Comparison of ENCODE assay signal across 22 cellular contexts in genomic region chr9:72614057-72614456, GRCh38.
"Had no signal": no experiment of that assay in that cellular context is flagged by ENCODE, and none has a peak within 500 bp of the region (broad histone marks: within the 10 kb centered on the region; RNA-seq: fewer than 3 reads in every experiment).

No MANE protein-coding gene starts in this region.

- H3K27ac ChIP-seq: adrenal gland, KMS-11 had no signal

- DNase-seq: activated CD4-positive, alpha-beta T cell treated with anti-CD3 and anti-CD28 coated beads for 48 hours; activated CD4-positive, alpha-beta T cell treated with anti-CD3 and anti-CD28 coated beads, Interleukin-2, amount 50 U/mL, for 4 hours; activated CD4-positive, CD25-positive, alpha-beta regulatory T cell treated with anti-CD3 and anti-CD28 coated beads, Interleukin-2, amount 50 U/mL, for 72 hours; activated CD8-positive, alpha-beta memory T cell treated with anti-CD3 and anti-CD28 coated beads, Interleukin-2, amount 50 U/mL, for 48 hours; activated CD8-positive, alpha-beta T cell treated with anti-CD3 and anti-CD28 coated beads, Interleukin-2, amount 10 ng/mL, durations not matched to agents 7 days and 5 days; activated naive CD4-positive, alpha-beta T cell treated with anti-CD3 and anti-CD28 coated beads, Interleukin-2, amount 50 U/mL, for 16 hours; activated naive CD8-positive, alpha-beta T cell treated with anti-CD3 and anti-CD28 coated beads, Interleukin-2, amount 10 ng/mL, durations not matched to agents 7 days and 5 days; activated T-cell treated with anti-CD3 and anti-CD28 coated beads, Interleukin-2, amount 50 U/mL, for 1 hour; adrenal gland; anterior cingulate cortex; MV-4-11; NCI-H1092 treated with DMSO at 0.1 percent for 48 hours; NCI-H1417 treated with DMSO at 0.1 percent for 48 hours; NCI-H1694; NCI-H2029; NCI-H446; NCI-H524; SIG-M5; T-helper 17 cell; T-helper 9 cell had no signal

- H3K9ac ChIP-seq: KMS-11 had no signal

- H3K9me3 ChIP-seq: adrenal gland had no signal

- H3K4me2 ChIP-seq: KMS-11 had no signal

- H3K4me3 ChIP-seq: adrenal gland had no signal

- H3K36me3 ChIP-seq: adrenal gland had no signal

- ATAC-seq: activated CD8-positive, alpha-beta T cell treated with anti-CD3 and anti-CD28 coated beads, Interleukin-2, amount 10 ng/mL, durations not matched to agents 7 days and 5 days; T-helper 17 cell; WTC11 had no signal

- H3K27me3 ChIP-seq: adrenal gland had no signal

- H3K4me1 ChIP-seq: adrenal gland had no signal
